In genomic region chr20:10004900-10005299, GRCh38 we compare ENCODE assay signal across 2 cellular contexts.
TF ChIP-seq lines count a peak whose summit lies in the region.

No MANE protein-coding gene starts in this region.

TF ChIP-seq in A549, 52 proteins besides CTCF, POLR2A, EP300 and RAD21 (continued from another document):
- TF ChIP-seq FOSL2 (IDR thresholded peaks at IDR 0.05): no peak
- no peak for TF ChIP-seq FOSL2 (CRISPR knock-in tag; IDR thresholded peaks at IDR 0.05)

TF ChIP-seq in GM23338, 12 proteins besides CTCF, POLR2A, EP300 and RAD21 (continued from another document):
- TF ChIP-seq, protein P1, sequence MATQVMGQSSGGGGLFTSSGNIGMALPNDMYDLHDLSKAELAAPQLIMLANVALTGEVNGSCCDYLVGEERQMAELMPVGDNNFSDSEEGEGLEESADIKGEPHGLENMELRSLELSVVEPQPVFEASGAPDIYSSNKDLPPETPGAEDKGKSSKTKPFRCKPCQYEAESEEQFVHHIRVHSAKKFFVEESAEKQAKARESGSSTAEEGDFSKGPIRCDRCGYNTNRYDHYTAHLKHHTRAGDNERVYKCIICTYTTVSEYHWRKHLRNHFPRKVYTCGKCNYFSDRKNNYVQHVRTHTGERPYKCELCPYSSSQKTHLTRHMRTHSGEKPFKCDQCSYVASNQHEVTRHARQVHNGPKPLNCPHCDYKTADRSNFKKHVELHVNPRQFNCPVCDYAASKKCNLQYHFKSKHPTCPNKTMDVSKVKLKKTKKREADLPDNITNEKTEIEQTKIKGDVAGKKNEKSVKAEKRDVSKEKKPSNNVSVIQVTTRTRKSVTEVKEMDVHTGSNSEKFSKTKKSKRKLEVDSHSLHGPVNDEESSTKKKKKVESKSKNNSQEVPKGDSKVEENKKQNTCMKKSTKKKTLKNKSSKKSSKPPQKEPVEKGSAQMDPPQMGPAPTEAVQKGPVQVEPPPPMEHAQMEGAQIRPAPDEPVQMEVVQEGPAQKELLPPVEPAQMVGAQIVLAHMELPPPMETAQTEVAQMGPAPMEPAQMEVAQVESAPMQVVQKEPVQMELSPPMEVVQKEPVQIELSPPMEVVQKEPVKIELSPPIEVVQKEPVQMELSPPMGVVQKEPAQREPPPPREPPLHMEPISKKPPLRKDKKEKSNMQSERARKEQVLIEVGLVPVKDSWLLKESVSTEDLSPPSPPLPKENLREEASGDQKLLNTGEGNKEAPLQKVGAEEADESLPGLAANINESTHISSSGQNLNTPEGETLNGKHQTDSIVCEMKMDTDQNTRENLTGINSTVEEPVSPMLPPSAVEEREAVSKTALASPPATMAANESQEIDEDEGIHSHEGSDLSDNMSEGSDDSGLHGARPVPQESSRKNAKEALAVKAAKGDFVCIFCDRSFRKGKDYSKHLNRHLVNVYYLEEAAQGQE (IDR thresholded peaks at IDR 0.05; ENCODE audit: unreplicated experiment): no peak
- TF ChIP-seq, protein P2, sequence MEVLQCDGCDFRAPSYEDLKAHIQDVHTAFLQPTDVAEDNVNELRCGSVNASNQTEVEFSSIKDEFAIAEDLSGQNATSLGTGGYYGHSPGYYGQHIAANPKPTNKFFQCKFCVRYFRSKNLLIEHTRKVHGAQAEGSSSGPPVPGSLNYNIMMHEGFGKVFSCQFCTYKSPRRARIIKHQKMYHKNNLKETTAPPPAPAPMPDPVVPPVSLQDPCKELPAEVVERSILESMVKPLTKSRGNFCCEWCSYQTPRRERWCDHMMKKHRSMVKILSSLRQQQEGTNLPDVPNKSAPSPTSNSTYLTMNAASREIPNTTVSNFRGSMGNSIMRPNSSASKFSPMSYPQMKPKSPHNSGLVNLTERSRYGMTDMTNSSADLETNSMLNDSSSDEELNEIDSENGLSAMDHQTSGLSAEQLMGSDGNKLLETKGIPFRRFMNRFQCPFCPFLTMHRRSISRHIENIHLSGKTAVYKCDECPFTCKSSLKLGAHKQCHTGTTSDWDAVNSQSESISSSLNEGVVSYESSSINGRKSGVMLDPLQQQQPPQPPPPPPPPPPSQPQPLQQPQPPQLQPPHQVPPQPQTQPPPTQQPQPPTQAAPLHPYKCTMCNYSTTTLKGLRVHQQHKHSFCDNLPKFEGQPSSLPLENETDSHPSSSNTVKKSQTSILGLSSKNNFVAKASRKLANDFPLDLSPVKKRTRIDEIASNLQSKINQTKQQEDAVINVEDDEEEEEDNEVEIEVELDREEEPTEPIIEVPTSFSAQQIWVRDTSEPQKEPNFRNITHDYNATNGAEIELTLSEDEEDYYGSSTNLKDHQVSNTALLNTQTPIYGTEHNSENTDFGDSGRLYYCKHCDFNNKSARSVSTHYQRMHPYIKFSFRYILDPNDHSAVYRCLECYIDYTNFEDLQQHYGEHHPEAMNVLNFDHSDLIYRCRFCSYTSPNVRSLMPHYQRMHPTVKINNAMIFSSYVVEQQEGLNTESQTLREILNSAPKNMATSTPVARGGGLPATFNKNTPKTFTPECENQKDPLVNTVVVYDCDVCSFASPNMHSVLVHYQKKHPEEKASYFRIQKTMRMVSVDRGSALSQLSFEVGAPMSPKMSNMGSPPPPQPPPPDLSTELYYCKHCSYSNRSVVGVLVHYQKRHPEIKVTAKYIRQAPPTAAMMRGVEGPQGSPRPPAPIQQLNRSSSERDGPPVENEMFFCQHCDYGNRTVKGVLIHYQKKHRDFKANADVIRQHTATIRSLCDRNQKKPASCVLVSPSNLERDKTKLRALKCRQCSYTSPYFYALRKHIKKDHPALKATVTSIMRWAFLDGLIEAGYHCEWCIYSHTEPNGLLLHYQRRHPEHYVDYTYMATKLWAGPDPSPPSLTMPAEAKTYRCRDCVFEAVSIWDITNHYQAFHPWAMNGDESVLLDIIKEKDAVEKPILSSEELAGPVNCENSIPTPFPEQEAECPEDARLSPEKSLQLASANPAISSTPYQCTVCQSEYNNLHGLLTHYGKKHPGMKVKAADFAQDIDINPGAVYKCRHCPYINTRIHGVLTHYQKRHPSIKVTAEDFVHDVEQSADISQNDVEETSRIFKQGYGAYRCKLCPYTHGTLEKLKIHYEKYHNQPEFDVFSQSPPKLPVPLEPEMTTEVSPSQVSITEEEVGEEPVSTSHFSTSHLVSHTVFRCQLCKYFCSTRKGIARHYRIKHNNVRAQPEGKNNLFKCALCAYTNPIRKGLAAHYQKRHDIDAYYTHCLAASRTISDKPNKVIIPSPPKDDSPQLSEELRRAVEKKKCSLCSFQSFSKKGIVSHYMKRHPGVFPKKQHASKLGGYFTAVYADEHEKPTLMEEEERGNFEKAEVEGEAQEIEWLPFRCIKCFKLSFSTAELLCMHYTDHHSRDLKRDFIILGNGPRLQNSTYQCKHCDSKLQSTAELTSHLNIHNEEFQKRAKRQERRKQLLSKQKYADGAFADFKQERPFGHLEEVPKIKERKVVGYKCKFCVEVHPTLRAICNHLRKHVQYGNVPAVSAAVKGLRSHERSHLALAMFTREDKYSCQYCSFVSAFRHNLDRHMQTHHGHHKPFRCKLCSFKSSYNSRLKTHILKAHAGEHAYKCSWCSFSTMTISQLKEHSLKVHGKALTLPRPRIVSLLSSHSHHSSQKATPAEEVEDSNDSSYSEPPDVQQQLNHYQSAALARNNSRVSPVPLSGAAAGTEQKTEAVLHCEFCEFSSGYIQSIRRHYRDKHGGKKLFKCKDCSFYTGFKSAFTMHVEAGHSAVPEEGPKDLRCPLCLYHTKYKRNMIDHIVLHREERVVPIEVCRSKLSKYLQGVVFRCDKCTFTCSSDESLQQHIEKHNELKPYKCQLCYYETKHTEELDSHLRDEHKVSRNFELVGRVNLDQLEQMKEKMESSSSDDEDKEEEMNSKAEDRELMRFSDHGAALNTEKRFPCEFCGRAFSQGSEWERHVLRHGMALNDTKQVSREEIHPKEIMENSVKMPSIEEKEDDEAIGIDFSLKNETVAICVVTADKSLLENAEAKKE (CRISPR knock-in tag; IDR thresholded peaks at IDR 0.05): no peak
- TF ChIP-seq POLR2AphosphoS5 (IDR thresholded peaks at IDR 0.05; ENCODE audit: low read depth): no peak
- no peak for TF ChIP-seq JUNB (IDR thresholded peaks at IDR 0.05; ENCODE audit: unreplicated experiment)
- no peak for TF ChIP-seq STAT1 (IDR thresholded peaks at IDR 0.05; ENCODE audit: unreplicated experiment)
- no peak for TF ChIP-seq CREB1 (CRISPR knock-in tag; IDR thresholded peaks at IDR 0.05; ENCODE audit: low read depth)
